Comparison of ENCODE assay signal across 1 cellular context in the genomic region with DNA sequence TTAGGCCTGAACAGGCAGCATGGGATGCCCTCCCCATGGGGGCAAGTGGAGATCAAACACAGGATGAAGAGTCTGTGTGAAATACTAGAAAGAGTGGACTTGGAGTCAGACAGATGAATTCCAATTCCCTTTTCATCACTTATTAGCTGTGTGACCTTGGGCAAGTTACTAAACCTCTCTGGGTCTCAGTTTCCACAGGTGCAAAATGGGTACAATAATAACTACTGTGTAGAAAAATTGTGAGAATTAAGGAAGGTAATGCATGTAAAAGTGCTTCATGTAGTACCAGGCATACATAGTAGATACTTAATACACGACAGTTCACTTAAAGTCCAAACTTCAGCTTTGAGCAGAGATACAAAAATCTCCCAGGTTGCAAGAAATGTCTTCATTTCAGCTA.
A peak's percentile ranks its signal among the peaks of the same experiment; 100 is the strongest.
TF ChIP-seq lines count a peak whose summit lies in the region.

No MANE protein-coding gene starts in this region.

TF ChIP-seq in K562, 482 proteins besides CTCF, POLR2A, EP300 and RAD21 (continued from another document):
- TF ChIP-seq, protein P1, sequence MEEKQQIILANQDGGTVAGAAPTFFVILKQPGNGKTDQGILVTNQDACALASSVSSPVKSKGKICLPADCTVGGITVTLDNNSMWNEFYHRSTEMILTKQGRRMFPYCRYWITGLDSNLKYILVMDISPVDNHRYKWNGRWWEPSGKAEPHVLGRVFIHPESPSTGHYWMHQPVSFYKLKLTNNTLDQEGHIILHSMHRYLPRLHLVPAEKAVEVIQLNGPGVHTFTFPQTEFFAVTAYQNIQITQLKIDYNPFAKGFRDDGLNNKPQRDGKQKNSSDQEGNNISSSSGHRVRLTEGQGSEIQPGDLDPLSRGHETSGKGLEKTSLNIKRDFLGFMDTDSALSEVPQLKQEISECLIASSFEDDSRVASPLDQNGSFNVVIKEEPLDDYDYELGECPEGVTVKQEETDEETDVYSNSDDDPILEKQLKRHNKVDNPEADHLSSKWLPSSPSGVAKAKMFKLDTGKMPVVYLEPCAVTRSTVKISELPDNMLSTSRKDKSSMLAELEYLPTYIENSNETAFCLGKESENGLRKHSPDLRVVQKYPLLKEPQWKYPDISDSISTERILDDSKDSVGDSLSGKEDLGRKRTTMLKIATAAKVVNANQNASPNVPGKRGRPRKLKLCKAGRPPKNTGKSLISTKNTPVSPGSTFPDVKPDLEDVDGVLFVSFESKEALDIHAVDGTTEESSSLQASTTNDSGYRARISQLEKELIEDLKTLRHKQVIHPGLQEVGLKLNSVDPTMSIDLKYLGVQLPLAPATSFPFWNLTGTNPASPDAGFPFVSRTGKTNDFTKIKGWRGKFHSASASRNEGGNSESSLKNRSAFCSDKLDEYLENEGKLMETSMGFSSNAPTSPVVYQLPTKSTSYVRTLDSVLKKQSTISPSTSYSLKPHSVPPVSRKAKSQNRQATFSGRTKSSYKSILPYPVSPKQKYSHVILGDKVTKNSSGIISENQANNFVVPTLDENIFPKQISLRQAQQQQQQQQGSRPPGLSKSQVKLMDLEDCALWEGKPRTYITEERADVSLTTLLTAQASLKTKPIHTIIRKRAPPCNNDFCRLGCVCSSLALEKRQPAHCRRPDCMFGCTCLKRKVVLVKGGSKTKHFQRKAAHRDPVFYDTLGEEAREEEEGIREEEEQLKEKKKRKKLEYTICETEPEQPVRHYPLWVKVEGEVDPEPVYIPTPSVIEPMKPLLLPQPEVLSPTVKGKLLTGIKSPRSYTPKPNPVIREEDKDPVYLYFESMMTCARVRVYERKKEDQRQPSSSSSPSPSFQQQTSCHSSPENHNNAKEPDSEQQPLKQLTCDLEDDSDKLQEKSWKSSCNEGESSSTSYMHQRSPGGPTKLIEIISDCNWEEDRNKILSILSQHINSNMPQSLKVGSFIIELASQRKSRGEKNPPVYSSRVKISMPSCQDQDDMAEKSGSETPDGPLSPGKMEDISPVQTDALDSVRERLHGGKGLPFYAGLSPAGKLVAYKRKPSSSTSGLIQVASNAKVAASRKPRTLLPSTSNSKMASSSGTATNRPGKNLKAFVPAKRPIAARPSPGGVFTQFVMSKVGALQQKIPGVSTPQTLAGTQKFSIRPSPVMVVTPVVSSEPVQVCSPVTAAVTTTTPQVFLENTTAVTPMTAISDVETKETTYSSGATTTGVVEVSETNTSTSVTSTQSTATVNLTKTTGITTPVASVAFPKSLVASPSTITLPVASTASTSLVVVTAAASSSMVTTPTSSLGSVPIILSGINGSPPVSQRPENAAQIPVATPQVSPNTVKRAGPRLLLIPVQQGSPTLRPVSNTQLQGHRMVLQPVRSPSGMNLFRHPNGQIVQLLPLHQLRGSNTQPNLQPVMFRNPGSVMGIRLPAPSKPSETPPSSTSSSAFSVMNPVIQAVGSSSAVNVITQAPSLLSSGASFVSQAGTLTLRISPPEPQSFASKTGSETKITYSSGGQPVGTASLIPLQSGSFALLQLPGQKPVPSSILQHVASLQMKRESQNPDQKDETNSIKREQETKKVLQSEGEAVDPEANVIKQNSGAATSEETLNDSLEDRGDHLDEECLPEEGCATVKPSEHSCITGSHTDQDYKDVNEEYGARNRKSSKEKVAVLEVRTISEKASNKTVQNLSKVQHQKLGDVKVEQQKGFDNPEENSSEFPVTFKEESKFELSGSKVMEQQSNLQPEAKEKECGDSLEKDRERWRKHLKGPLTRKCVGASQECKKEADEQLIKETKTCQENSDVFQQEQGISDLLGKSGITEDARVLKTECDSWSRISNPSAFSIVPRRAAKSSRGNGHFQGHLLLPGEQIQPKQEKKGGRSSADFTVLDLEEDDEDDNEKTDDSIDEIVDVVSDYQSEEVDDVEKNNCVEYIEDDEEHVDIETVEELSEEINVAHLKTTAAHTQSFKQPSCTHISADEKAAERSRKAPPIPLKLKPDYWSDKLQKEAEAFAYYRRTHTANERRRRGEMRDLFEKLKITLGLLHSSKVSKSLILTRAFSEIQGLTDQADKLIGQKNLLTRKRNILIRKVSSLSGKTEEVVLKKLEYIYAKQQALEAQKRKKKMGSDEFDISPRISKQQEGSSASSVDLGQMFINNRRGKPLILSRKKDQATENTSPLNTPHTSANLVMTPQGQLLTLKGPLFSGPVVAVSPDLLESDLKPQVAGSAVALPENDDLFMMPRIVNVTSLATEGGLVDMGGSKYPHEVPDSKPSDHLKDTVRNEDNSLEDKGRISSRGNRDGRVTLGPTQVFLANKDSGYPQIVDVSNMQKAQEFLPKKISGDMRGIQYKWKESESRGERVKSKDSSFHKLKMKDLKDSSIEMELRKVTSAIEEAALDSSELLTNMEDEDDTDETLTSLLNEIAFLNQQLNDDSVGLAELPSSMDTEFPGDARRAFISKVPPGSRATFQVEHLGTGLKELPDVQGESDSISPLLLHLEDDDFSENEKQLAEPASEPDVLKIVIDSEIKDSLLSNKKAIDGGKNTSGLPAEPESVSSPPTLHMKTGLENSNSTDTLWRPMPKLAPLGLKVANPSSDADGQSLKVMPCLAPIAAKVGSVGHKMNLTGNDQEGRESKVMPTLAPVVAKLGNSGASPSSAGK (IDR thresholded peaks at IDR 0.05), result no peak
- peak; percentile 65 for TF ChIP-seq ADNP (tag; IDR thresholded peaks at IDR 0.05)
- TF ChIP-seq BCOR (IDR thresholded peaks at IDR 0.05), result peak; percentile 58; the same call in 1 of the 2 replicates
- TF ChIP-seq, protein P2, sequence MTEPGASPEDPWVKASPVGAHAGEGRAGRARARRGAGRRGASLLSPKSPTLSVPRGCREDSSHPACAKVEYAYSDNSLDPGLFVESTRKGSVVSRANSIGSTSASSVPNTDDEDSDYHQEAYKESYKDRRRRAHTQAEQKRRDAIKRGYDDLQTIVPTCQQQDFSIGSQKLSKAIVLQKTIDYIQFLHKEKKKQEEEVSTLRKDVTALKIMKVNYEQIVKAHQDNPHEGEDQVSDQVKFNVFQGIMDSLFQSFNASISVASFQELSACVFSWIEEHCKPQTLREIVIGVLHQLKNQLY (CRISPR knock-in tag; conservative IDR thresholded peaks at IDR 0.05), result no peak
- peak; percentile 86 for TF ChIP-seq RBM25 (IDR thresholded peaks at IDR 0.05; ENCODE audit: low read depth, low read length, severe bottlenecking)
